Comparison of ENCODE assay signal across 9 cellular contexts in the genomic region with DNA sequence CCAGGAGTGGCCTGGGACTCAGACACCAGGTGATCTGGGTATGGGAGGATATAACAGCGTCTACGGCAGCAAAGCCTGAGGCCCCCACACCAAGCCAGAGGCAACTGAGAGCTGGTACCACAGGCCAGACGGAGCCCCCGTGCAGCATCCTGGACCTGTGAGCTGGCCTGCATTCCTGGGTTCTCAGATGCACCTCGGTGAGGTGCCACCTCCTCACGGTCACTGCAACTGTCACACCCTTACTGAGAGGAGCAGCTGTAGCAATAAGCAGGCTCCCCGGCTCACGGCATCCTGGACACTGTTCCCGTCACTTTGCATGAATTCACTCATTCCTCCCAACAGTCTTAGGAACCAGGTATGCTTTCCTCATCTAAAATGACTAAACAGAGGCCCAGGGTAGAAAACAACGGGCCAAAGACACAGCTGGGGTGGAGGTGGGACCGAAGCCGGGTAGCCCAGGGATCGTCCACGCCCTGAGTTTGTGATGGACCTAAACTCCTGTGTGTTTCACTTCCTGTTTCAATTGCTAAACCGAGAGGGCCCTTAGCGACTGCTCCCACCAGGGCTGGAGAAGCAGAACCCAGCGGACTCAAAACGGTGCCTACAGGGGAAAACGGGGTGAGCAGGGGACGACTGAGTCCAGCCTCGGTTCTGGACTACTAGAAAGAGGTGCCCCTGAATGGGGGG.
A peak's percentile ranks its signal among the peaks of the same experiment; 100 is the strongest.
DNase-seq lines count a peak whose midpoint lies in the region; ATAC-seq and TF ChIP-seq lines count a peak whose summit lies in the region.
"Had no signal": no experiment of that assay in that cellular context is flagged by ENCODE, and none has a peak within 500 bp of the region (broad histone marks: within the 10 kb centered on the region; RNA-seq: fewer than 3 reads in every experiment).

No MANE protein-coding gene starts in this region.

- no peaks in the 10 kb centered on the region for H3K27me3 Mint-ChIP-seq in neural crest cell (ENCODE audit: low read depth)
- H3K27me3 Mint-ChIP-seq in endothelial cell (ENCODE audit: unreplicated experiment), result peaks cover 16% of the 10 kb centered on the region

- ATAC-seq in HG03159 (IDR thresholded peaks at IDR 0.05; ENCODE audit: unreplicated experiment), result peak; percentile 41

- H3K27ac ChIP-seq in C4-2B (peak overlapping the region; percentile 83), caudate nucleus (ENCODE audit: low read depth, low read length) (peak overlapping the region; percentile 79)

- no peak for TF ChIP-seq CTCF in C4-2B (conservative IDR thresholded peaks at IDR 0.05)
- no peak for TF ChIP-seq CTCF in neural crest cell (conservative IDR thresholded peaks at IDR 0.05)
- no peak for TF ChIP-seq CTCF in endothelial cell (IDR thresholded peaks at IDR 0.05; ENCODE audit: unreplicated experiment)

- DNase-seq in caudate nucleus (lab: John Stamatoyannopoulos, UW), result peak in 1 of 61 donors; percentile 9
- no peak for DNase-seq in neural crest cell (ENCODE audit: low read depth, low spot score)
- no peak for DNase-seq in NCI-H1417 treated with DMSO at 0.1 percent for 48 hours (lab: John Stamatoyannopoulos, UW)
- no peak for DNase-seq in kidney glomerular epithelial cell (lab: John Stamatoyannopoulos, UW)
- no peak for DNase-seq in NCI-H345 treated with DMSO at 0.1 percent for 48 hours (lab: John Stamatoyannopoulos, UW; ENCODE audit: unreplicated experiment)
- DNase-seq in endothelial cell (ENCODE audit: low spot score), result no peak
- DNase-seq: DMS79 had no signal

- H3K4me3 Mint-ChIP-seq in neural crest cell, result peak overlapping the region; percentile 57
- H3K4me3 Mint-ChIP-seq in endothelial cell (ENCODE audit: unreplicated experiment), result no peak overlapping the region

- H3K36me3 Mint-ChIP-seq in neural crest cell (ENCODE audit: low read depth), result peaks cover 3% of the 10 kb centered on the region
- peaks cover 32% of the 10 kb centered on the region for H3K36me3 Mint-ChIP-seq in endothelial cell (ENCODE audit: low read depth, unreplicated experiment)

- H3K9me3 Mint-ChIP-seq in neural crest cell, result no peaks in the 10 kb centered on the region
- no peaks in the 10 kb centered on the region for H3K9me3 Mint-ChIP-seq in endothelial cell (ENCODE audit: unreplicated experiment)

- H3K4me1 Mint-ChIP-seq in neural crest cell (peaks cover 84% of the 10 kb centered on the region), endothelial cell (ENCODE audit: unreplicated experiment) (peaks cover 71% of the 10 kb centered on the region)

- H3K27ac Mint-ChIP-seq in neural crest cell (ENCODE audit: unreplicated experiment) (no peak overlapping the region), endothelial cell (ENCODE audit: unreplicated experiment) (no peak overlapping the region)
